Comparison of ENCODE assay signal across 7 cellular contexts in genomic region chr3:76723366-76723765, GRCh38.
"Had no signal": no experiment of that assay in that cellular context is flagged by ENCODE, and none has a peak within 500 bp of the region (broad histone marks: within the 10 kb centered on the region; RNA-seq: fewer than 3 reads in every experiment).

No MANE protein-coding gene starts in this region.

- H3K27ac ChIP-seq: GM23248 had no signal

- H3K4me3 Mint-ChIP-seq: H9, HFFc6 had no signal

- H3K4me3 ChIP-seq: GM23248, K562 had no signal

- H3K9me3 Mint-ChIP-seq: H9 had no signal

- H3K9ac ChIP-seq: GM23248 had no signal

- H3K27ac Mint-ChIP-seq: H9, HFFc6 had no signal

- DNase-seq: GM23248, H9, HFFc6, IMR-90, KG1 had no signal

- H2AFZ ChIP-seq: GM23248 had no signal

- ATAC-seq: HCT116, K562 had no signal
